In genomic region chr4:158285429-158286216, GRCh38 we compare ENCODE assay signal across 29 cellular contexts.
DNase-seq lines count a peak whose midpoint lies in the region; ATAC-seq, FAIRE-seq and TF ChIP-seq lines count a peak whose summit lies in the region.
"Had no signal": no experiment of that assay in that cellular context is flagged by ENCODE, and none has a peak within 500 bp of the region (broad histone marks: within the 10 kb centered on the region; RNA-seq: fewer than 3 reads in every experiment).

No MANE protein-coding gene starts in this region.

- H3K79me2 ChIP-seq in GM12878 (ENCODE audit: control insufficient read depth, insufficient read depth, low read length), result no peaks in the 10 kb centered on the region

- H3K9me3 ChIP-seq in GM12878 (replicated peaks; ENCODE audit: control insufficient read depth, insufficient read depth, low read length), result no peaks in the 10 kb centered on the region
- H3K9me3 ChIP-seq: BE2C had no signal

- H3K27ac ChIP-seq in GM12878 (ENCODE audit: control insufficient read depth, insufficient read depth), result no peak overlapping the region

- CTCF ChIA-PET in GM12878 (lab: Yijun Ruan, JAX), result interaction anchor here (0.7 kb wide), 1 partner anchor 103 kb away, joined by 3 read pairs; no protein-coding TSS in a partner anchor

- no peaks in the 10 kb centered on the region for H3K27me3 ChIP-seq in GM12878 (replicated peaks in 1 of 2; ENCODE audit: control insufficient read depth in 2 of 2, insufficient read depth in 2 of 2, low read length in 1 of 2)
- H3K27me3 ChIP-seq: BE2C had no signal

- BruUV-seq in GM12878 (replicated peaks; lab: Mats Ljungman, UMichigan), result no TSS peak

- FAIRE-seq in GM12878 (lab: Jason Lieb, UNC), result no peak
- FAIRE-seq: GM18507 had no signal

- H3K9me3 Mint-ChIP-seq in immature natural killer cell, result peaks cover 0 to 8% (median under 1%) of the 10 kb centered on the region in 6 donors
- H3K9me3 Mint-ChIP-seq: CD8-positive, alpha-beta memory T cell had no signal

- H3K4me3 ChIP-seq in GM12878, result no peak overlapping the region

- RAD21 ChIA-PET in GM12878 (lab: Charles Lee; ENCODE audit: unreplicated experiment), result no interaction called here

- H3K4me1 ChIP-seq in GM12878 (ENCODE audit: control insufficient read depth, insufficient read depth, low read length), result no peaks in the 10 kb centered on the region

- no peak for TF ChIP-seq EP300 in GM12878 (IDR thresholded peaks at IDR 0.05; ENCODE audit: borderline replicate concordance in 1 of 2, control insufficient read depth in 1 of 2, low read depth in 2 of 2, low read length in 2 of 2)

- WGBS in GM12878 (ENCODE audit: insufficient coverage, insufficient replicate concordance, low lambda C conversion rate, missing lambda C conversion rate), result 29% methylated on average over 6 of the region's 6 CpGs

- TF ChIP-seq POLR2A in GM12878 (IDR thresholded peaks at IDR 0.05; ENCODE audit: low read depth, low read length), result no peak

- in situ Hi-C loops in GM12878 (cut with MboI), result no loop called here

- ATAC-seq in GM19395 (IDR thresholded peaks at IDR 0.05; ENCODE audit: unreplicated experiment) (peak; percentile 57), GM12878 (peak; percentile 33), GM18873 (IDR thresholded peaks at IDR 0.05; ENCODE audit: low FRiP score, unreplicated experiment) (no peak), HG03135 (IDR thresholded peaks at IDR 0.05; ENCODE audit: unreplicated experiment) (no peak), left ventricle myocardium superior (no peak)
- ATAC-seq: HCT116; naive thymus-derived CD4-positive, alpha-beta T cell; PC-3; Right ventricle myocardium inferior; SK-N-SH treated with all-trans-retinoic acid at 6 μM for 48 hours; stimulated activated naive B cell treated with anti-CD40 and anti-IgM and Interleukin-4, amounts not matched to agents 10 μg/mL and 1 μg/mL and 100 μg/mL, for 72 hours; T-helper 17 cell had no signal

- H3K4me3 Mint-ChIP-seq in immature natural killer cell, result no peak overlapping the region
- H3K4me3 Mint-ChIP-seq: CD8-positive, alpha-beta memory T cell; naive thymus-derived CD4-positive, alpha-beta T cell; stimulated activated naive B cell treated with anti-CD40 and anti-IgM and Interleukin-4, amounts not matched to agents 10 μg/mL and 1 μg/mL and 100 μg/mL, for 72 hours; T-helper 17 cell had no signal

- H3K4me1 Mint-ChIP-seq in immature natural killer cell, result no peaks in the 10 kb centered on the region
- H3K4me1 Mint-ChIP-seq: CD8-positive, alpha-beta memory T cell; naive thymus-derived CD4-positive, alpha-beta T cell; stimulated activated naive B cell treated with anti-CD40 and anti-IgM and Interleukin-4, amounts not matched to agents 10 μg/mL and 1 μg/mL and 100 μg/mL, for 72 hours; T-helper 17 cell had no signal

- H3K27ac Mint-ChIP-seq in immature natural killer cell, result no peak overlapping the region
- H3K27ac Mint-ChIP-seq: CD8-positive, alpha-beta memory T cell; naive thymus-derived CD4-positive, alpha-beta T cell; stimulated activated naive B cell treated with anti-CD40 and anti-IgM and Interleukin-4, amounts not matched to agents 10 μg/mL and 1 μg/mL and 100 μg/mL, for 72 hours; T-helper 17 cell had no signal

- H2AFZ ChIP-seq in GM12878 (ENCODE audit: control insufficient read depth, low read depth, low read length), result no peak overlapping the region

- POLR2A ChIA-PET in GM12878 (lab: Charles Lee), result no interaction called here

- no peak overlapping the region for H3K9ac ChIP-seq in GM12878 (ENCODE audit: control insufficient read depth, insufficient read depth, low read length)

- no peak for TF ChIP-seq RAD21 in GM12878 (IDR thresholded peaks at IDR 0.05; ENCODE audit: insufficient read depth, low read depth, low read length)

- no peaks in the 10 kb centered on the region for H4K20me1 ChIP-seq in GM12878 (ENCODE audit: control insufficient read depth, insufficient read depth)

- SMC1A ChIA-PET in GM12878 (lab: Charles Lee; ENCODE audit: uncharacterized antibody, unreplicated experiment), result interaction anchor here (0.7 kb wide), 1 partner anchor 210 kb away, joined by 4 read pairs; no protein-coding TSS in a partner anchor

- DNase-seq in DMS53 treated with DMSO at 0.1 percent for 48 hours (lab: John Stamatoyannopoulos, UW; ENCODE audit: unreplicated experiment), result peak; percentile 2
- peak; percentile 5 for DNase-seq in NAMALWA (ENCODE audit: low spot score)
- DNase-seq in GM12878 (ENCODE audit: low read depth, low spot score), result no peak
- no peak for DNase-seq in immature natural killer cell
- no peak for DNase-seq in left ventricle myocardium superior
- DNase-seq: activated CD4-positive, alpha-beta T cell treated with anti-CD3 and anti-CD28 coated beads for 1 hour; activated effector memory CD4-positive, alpha-beta T cell treated with anti-CD3 and anti-CD28 coated beads, Interleukin-2, amount 50 U/mL, for 16 hours; BE2C; CD8-positive, alpha-beta memory T cell; DMS79 treated with DMSO at 0.1 percent for 48 hours; glutamatergic neuron; Karpas-422; kidney; midbrain; MV-4-11; naive thymus-derived CD4-positive, alpha-beta T cell; NCI-H187; NCI-H774; PC-3; stimulated activated CD4-positive, alpha-beta T cell treated with anti-CD3 and anti-CD28 coated beads, Interleukin-15, amount 100 ng/mL, for 24 hours; stimulated activated naive B cell treated with anti-CD40 and anti-IgM and Interleukin-4, amounts not matched to agents 10 μg/mL and 1 μg/mL and 100 μg/mL, for 72 hours; T-helper 17 cell had no signal

- no peak overlapping the region for H3K4me2 ChIP-seq in GM12878 (ENCODE audit: control insufficient read depth, insufficient read depth)

- intact Hi-C loops in GM12878 (cut with micrococcal nuclease; ENCODE audit: unreplicated experiment) (no loop called here), left ventricle myocardium superior (cut with micrococcal nuclease) (no loop called here)

- H3K36me3 ChIP-seq in GM12878 (ENCODE audit: control insufficient read depth in 2 of 2, insufficient read depth in 2 of 2, low read length in 1 of 2), result no peaks in the 10 kb centered on the region
- H3K36me3 ChIP-seq: BE2C had no signal

- no peaks in the 10 kb centered on the region for H3K36me3 Mint-ChIP-seq in immature natural killer cell
- H3K36me3 Mint-ChIP-seq: CD8-positive, alpha-beta memory T cell; naive thymus-derived CD4-positive, alpha-beta T cell; stimulated activated naive B cell treated with anti-CD40 and anti-IgM and Interleukin-4, amounts not matched to agents 10 μg/mL and 1 μg/mL and 100 μg/mL, for 72 hours had no signal

- no peak for TF ChIP-seq CTCF in GM12878 (IDR thresholded peaks at IDR 0.05 in 2 of 3, conservative IDR thresholded peaks at IDR 0.05 in 1 of 3; ENCODE audit: control insufficient read depth in 2 of 3, extremely low read depth in 1 of 3, insufficient read depth in 1 of 3, low read depth in 3 of 3, low read length in 3 of 3)

- peaks cover 0 to 3% (median 0%) of the 10 kb centered on the region in 3 donors for H3K27me3 Mint-ChIP-seq in immature natural killer cell (ENCODE audit: low read depth in 3 of 3)
- H3K27me3 Mint-ChIP-seq: stimulated activated naive B cell treated with anti-CD40 and anti-IgM and Interleukin-4, amounts not matched to agents 10 μg/mL and 1 μg/mL and 100 μg/mL, for 72 hours had no signal

TF ChIP-seq in GM12878, 131 proteins besides CTCF, POLR2A, EP300 and RAD21:
- TF ChIP-seq PAX5 (IDR thresholded peaks at IDR 0.05; ENCODE audit: borderline replicate concordance, low read depth, low read length) (no peak), RCOR1 (conservative IDR thresholded peaks at IDR 0.05; ENCODE audit: low read depth, low read length) (no peak), CBX3 (IDR thresholded peaks at IDR 0.05; ENCODE audit: borderline replicate concordance, low read depth) (no peak), SREBF2 (IDR thresholded peaks at IDR 0.05; ENCODE audit: low read length) (no peak), HSF1 (IDR thresholded peaks at IDR 0.05; ENCODE audit: low read depth, low read length) (no peak), GATAD2B (conservative IDR thresholded peaks at IDR 0.05; ENCODE audit: low read depth) (no peak), STAT3 (IDR thresholded peaks at IDR 0.05; ENCODE audit: low read depth, low read length) (no peak), MTA2 (IDR thresholded peaks at IDR 0.05; ENCODE audit: low read depth) (no peak), E4F1 (IDR thresholded peaks at IDR 0.05; ENCODE audit: borderline replicate concordance, partially characterized antibody) (no peak), SREBF1 (IDR thresholded peaks at IDR 0.05; ENCODE audit: low read length) (no peak)

Comparison
In these comparisons a context has a peak if more than half of its experiments do, and no peak if none do; other contexts are left out.
1. DNase-seq: peak in DMS53 treated with DMSO at 0.1 percent for 48 hours (single experiment) and NAMALWA (single experiment); none in GM12878 (single experiment), immature natural killer cell (0 of 3) and left ventricle myocardium superior (single experiment).
2. ATAC-seq: peak in GM19395 (single experiment) and GM12878 (single experiment); none in GM18873 (single experiment), HG03135 (single experiment) and left ventricle myocardium superior (single experiment).